20 cellular contexts compared by ENCODE assay signal in the genomic region with DNA sequence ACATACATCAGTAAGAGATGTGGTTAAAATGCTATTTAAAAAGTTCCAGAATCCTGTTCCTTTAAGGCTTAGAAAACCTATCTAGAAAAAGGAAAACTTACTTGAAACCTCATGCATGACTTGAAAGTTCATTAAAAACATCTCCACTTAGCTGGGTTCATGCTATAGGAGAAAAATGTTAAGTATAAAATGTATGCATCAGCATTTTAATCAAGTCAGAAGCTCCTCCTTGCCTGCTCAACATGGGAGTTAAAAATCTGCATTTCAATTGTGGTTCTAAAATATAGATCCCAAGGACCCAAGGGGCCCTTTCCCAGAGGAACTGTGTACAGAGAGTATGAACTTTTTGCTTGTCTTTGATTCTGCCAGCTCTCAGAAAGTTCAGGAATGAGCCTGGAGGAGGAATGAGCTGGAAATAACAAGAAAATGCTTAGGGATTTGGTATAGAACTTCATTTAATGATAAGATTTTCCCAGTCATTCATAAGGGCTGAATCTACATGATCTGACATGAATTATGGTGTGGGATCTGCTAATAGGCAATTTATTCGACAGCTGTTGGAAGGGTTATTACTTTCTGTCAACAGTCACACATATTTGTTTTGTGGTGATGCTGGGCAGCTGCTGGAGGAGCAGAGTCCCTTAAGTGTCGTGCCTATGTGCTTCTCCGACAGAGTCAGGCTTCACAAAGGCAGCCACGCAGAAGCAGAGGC.
DNase-seq lines count a peak whose midpoint lies in the region; ATAC-seq and TF ChIP-seq lines count a peak whose summit lies in the region.
"Had no signal": no experiment of that assay in that cellular context is flagged by ENCODE, and none has a peak within 500 bp of the region (broad histone marks: within the 10 kb centered on the region; RNA-seq: fewer than 3 reads in every experiment).

No MANE protein-coding gene starts in this region.

- intact Hi-C loops in upper lobe of right lung (cut with DNase I): no loop called here

- ATAC-seq in upper lobe of right lung: no peak
- ATAC-seq: left lung, T-cell had no signal

- TF ChIP-seq CTCF in chondrocyte (IDR thresholded peaks at IDR 0.05): no peak
- no peak for TF ChIP-seq CTCF in upper lobe of right lung (IDR thresholded peaks at IDR 0.05)

- DNase-seq in COLO668 (lab: John Stamatoyannopoulos, UW; ENCODE audit: unreplicated experiment): peak; percentile 77
- DNase-seq in LHCN-M2 (ENCODE audit: low read depth): peak; percentile 79
- peak; percentile 19 for DNase-seq in NCI-H345 treated with DMSO at 0.1 percent for 48 hours (lab: John Stamatoyannopoulos, UW; ENCODE audit: unreplicated experiment)
- DNase-seq in cerebellar cortex (ENCODE audit: low spot score): peak; percentile 23
- no peak for DNase-seq in chondrocyte (ENCODE audit: low spot score)
- DNase-seq in upper lobe of right lung: no peak
- no peak for DNase-seq in HCEC 1CT
- no peak for DNase-seq in OCI-M1 (lab: John Stamatoyannopoulos, UW)
- DNase-seq: activated CD4-positive, alpha-beta T cell treated with anti-CD3 and anti-CD28 coated beads, Interleukin-2, amount 50 U/mL, for 1 hour; activated naive CD8-positive, alpha-beta T cell treated with anti-CD3 and anti-CD28 coated beads for 36 hours; activated T-cell treated with anti-CD3 and anti-CD28 coated beads, Interleukin-2, amount 50 U/mL, for 24 hours; dermis blood vessel endothelial cell; left lung; MG63; stimulated activated CD4-positive, alpha-beta T cell treated with anti-CD3 and anti-CD28 coated beads, Interleukin-4, amount 100 ng/mL, for 4 hours; stimulated activated CD8-positive, alpha-beta memory T cell treated with anti-CD3 and anti-CD28 coated beads, Interleukin-4, amount 100 ng/mL, for 48 hours; T-cell; testis had no signal

- H3K4me1 ChIP-seq in upper lobe of right lung: no peaks in the 10 kb centered on the region
- H3K4me1 ChIP-seq: left lung, testis had no signal

- no peaks in the 10 kb centered on the region for H3K36me3 Mint-ChIP-seq in chondrocyte (ENCODE audit: low read depth)
- H3K36me3 Mint-ChIP-seq: brain had no signal

- H3K36me3 ChIP-seq in upper lobe of right lung: no peaks in the 10 kb centered on the region
- H3K36me3 ChIP-seq: left lung, MG63 had no signal

- H3K27me3 ChIP-seq in upper lobe of right lung: no peaks in the 10 kb centered on the region
- H3K27me3 ChIP-seq: left lung, MG63, testis had no signal

- no peak overlapping the region for H3K4me3 ChIP-seq in upper lobe of right lung
- H3K4me3 ChIP-seq: left lung, MG63, testis had no signal

- H3K9me3 ChIP-seq in upper lobe of right lung: no peaks in the 10 kb centered on the region
- H3K9me3 ChIP-seq: left lung, MG63, testis had no signal

- peaks cover 2% of the 10 kb centered on the region for H3K9me3 Mint-ChIP-seq in chondrocyte (ENCODE audit: low read depth)
- H3K9me3 Mint-ChIP-seq: activated naive CD8-positive, alpha-beta T cell treated with anti-CD3 and anti-CD28 coated beads for 36 hours; T-cell had no signal

- H3K27ac ChIP-seq in upper lobe of right lung: no peak overlapping the region
- H3K27ac ChIP-seq: left lung, RWPE1, testis had no signal

- H3K4me3 Mint-ChIP-seq in chondrocyte (ENCODE audit: unreplicated experiment): no peak overlapping the region
- H3K4me3 Mint-ChIP-seq: activated naive CD8-positive, alpha-beta T cell treated with anti-CD3 and anti-CD28 coated beads for 36 hours; activated T-cell treated with anti-CD3 and anti-CD28 coated beads, Interleukin-2, amount 50 U/mL, for 24 hours; T-cell had no signal

- peaks cover 10% of the 10 kb centered on the region for H3K27me3 Mint-ChIP-seq in chondrocyte (ENCODE audit: low read depth)
- H3K27me3 Mint-ChIP-seq: activated naive CD8-positive, alpha-beta T cell treated with anti-CD3 and anti-CD28 coated beads for 36 hours; activated T-cell treated with anti-CD3 and anti-CD28 coated beads, Interleukin-2, amount 50 U/mL, for 24 hours; T-cell had no signal

- peaks cover 2% of the 10 kb centered on the region for H3K4me1 Mint-ChIP-seq in chondrocyte (ENCODE audit: low read depth)
- H3K4me1 Mint-ChIP-seq: T-cell had no signal

- H3K27ac Mint-ChIP-seq in chondrocyte (ENCODE audit: unreplicated experiment): no peak overlapping the region
- H3K27ac Mint-ChIP-seq: activated naive CD8-positive, alpha-beta T cell treated with anti-CD3 and anti-CD28 coated beads for 36 hours; activated T-cell treated with anti-CD3 and anti-CD28 coated beads, Interleukin-2, amount 50 U/mL, for 24 hours; T-cell had no signal

Comparison
In these comparisons a context has a peak if more than half of its experiments do, and no peak if none do; other contexts are left out.
1. DNase-seq: peak in COLO668 (single experiment), LHCN-M2 (single experiment), NCI-H345 treated with DMSO at 0.1 percent for 48 hours (single experiment) and cerebellar cortex (single experiment); none in chondrocyte (single experiment), upper lobe of right lung (single experiment), HCEC 1CT (single experiment) and OCI-M1 (single experiment).